30 cellular contexts compared by ENCODE assay signal in the genomic region with DNA sequence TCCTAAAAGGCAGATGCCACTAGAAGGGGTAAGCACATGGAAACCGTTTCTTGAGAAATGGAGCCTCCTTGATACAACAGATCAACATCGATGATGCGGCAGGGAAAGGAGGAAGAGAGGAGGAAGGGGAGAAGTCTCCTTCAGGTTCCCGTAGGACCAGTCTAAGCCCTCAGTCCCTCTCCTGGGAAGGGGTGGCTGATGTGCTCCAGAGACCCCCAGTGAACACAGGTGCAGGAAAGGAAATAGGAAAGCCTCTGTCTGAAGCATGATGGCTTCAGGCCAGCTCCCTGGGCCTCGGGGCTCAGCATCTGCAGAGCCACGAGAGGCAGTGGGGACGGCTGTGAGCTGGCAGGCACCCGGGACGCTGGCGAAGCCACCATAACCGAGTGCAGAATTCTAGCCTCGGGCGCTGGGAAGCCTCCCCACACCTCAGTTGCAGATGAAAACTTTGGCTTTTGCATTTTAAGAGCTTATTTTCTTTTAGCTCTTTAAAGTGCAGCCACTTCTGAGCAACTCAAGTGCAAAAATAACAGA. TPM values are rescaled to one million over a fixed set of nuclear protein-coding genes. Genes with fewer than 3 reads are reported as not detected.
"Had no signal": no experiment of that assay in that cellular context is flagged by ENCODE, and none has a peak within 500 bp of the region (broad histone marks: within the 10 kb centered on the region; RNA-seq: fewer than 3 reads in every experiment).

No MANE protein-coding gene starts in this region.

- H3K4me3 Mint-ChIP-seq: activated CD4-positive, alpha-beta memory T cell treated with anti-CD3 and anti-CD28 coated beads, Interleukin-2, amount 10 ng/mL, durations not matched to agents 7 days and 5 days; activated CD4-positive, alpha-beta T cell treated with anti-CD3 and anti-CD28 coated beads for 36 hours; activated naive CD4-positive, alpha-beta T cell treated with anti-CD3 and anti-CD28 coated beads, Interleukin-2, amount 10 ng/mL, durations not matched to agents 7 days and 5 days; activated naive CD8-positive, alpha-beta T cell treated with anti-CD3 and anti-CD28 coated beads for 36 hours; activated T-cell treated with anti-CD3 and anti-CD28 coated beads, Interleukin-2, amount 50 U/mL, for 72 hours had no signal

- H3K9ac ChIP-seq: SK-N-SH had no signal

- H3K27ac ChIP-seq: brain microvascular endothelial cell, cardiac muscle cell, Peyer's patch, RWPE1, SJCRH30, VCaP had no signal

- H3K36me3 ChIP-seq: brain microvascular endothelial cell, cardiac muscle cell, Peyer's patch, SJCRH30 had no signal

- ATAC-seq: activated CD4-positive, alpha-beta T cell treated with anti-CD3 and anti-CD28 coated beads for 36 hours; activated T-cell treated with anti-CD3 and anti-CD28 coated beads, Interleukin-2, amount 50 U/mL, for 72 hours had no signal

- H3K9me3 ChIP-seq: Peyer's patch, SJCRH30, SK-N-SH had no signal

- H3K4me3 ChIP-seq: cardiac muscle cell, Peyer's patch, SJCRH30 had no signal

- H3K36me3 Mint-ChIP-seq: activated naive CD4-positive, alpha-beta T cell treated with anti-CD3 and anti-CD28 coated beads, Interleukin-2, amount 10 ng/mL, durations not matched to agents 7 days and 5 days; activated naive CD8-positive, alpha-beta T cell treated with anti-CD3 and anti-CD28 coated beads for 36 hours had no signal

- H3K27ac Mint-ChIP-seq: activated CD4-positive, alpha-beta memory T cell treated with anti-CD3 and anti-CD28 coated beads, Interleukin-2, amount 10 ng/mL, durations not matched to agents 7 days and 5 days; activated CD4-positive, alpha-beta T cell treated with anti-CD3 and anti-CD28 coated beads for 36 hours; activated naive CD4-positive, alpha-beta T cell treated with anti-CD3 and anti-CD28 coated beads, Interleukin-2, amount 10 ng/mL, durations not matched to agents 7 days and 5 days; activated naive CD8-positive, alpha-beta T cell treated with anti-CD3 and anti-CD28 coated beads for 36 hours; activated T-cell treated with anti-CD3 and anti-CD28 coated beads, Interleukin-2, amount 50 U/mL, for 72 hours; activated T-helper 2 cell treated with anti-CD3 and anti-CD28 coated beads, Interferon-gamma antibody, Interleukin-2, Interleukin-4, amounts not matched to agents 10 μg/mL and 5 μg/mL and 100 μg/mL, durations not matched to agents 14 hours and 24 hours and 36 hours had no signal

- H3K4me1 Mint-ChIP-seq: activated CD4-positive, alpha-beta memory T cell treated with anti-CD3 and anti-CD28 coated beads, Interleukin-2, amount 10 ng/mL, durations not matched to agents 7 days and 5 days; activated naive CD4-positive, alpha-beta T cell treated with anti-CD3 and anti-CD28 coated beads, Interleukin-2, amount 10 ng/mL, durations not matched to agents 7 days and 5 days; activated naive CD8-positive, alpha-beta T cell treated with anti-CD3 and anti-CD28 coated beads for 36 hours had no signal

- DNase-seq: activated CD4-positive, alpha-beta memory T cell treated with anti-CD3 and anti-CD28 coated beads, Interleukin-2, amount 10 ng/mL, durations not matched to agents 7 days and 5 days; activated CD4-positive, alpha-beta T cell treated with anti-CD3 and anti-CD28 coated beads for 36 hours; activated CD4-positive, alpha-beta T cell treated with anti-CD3 and anti-CD28 coated beads, Interleukin-2, amount 50 U/mL, for 1 hour; activated CD4-positive, CD25-positive, alpha-beta regulatory T cell; activated gamma-delta T cell treated with Interleukin-2 at 50 U/mL for 16 hours; activated naive CD4-positive, alpha-beta T cell treated with anti-CD3 and anti-CD28 coated beads, Interleukin-2, amount 10 ng/mL, durations not matched to agents 7 days and 5 days; activated naive CD8-positive, alpha-beta T cell treated with anti-CD3 and anti-CD28 coated beads for 36 hours; activated T-cell treated with anti-CD3 and anti-CD28 coated beads for 4 hours; activated T-cell treated with anti-CD3 and anti-CD28 coated beads, Interleukin-2, amount 50 U/mL, for 72 hours; brain microvascular endothelial cell; NCI-H1048; NCI-H1694 treated with DMSO at 0.1 percent for 48 hours; NCI-H2029 treated with DMSO at 0.1 percent for 48 hours; NCI-H510A; NCI-H526 treated with DMSO at 0.1 percent for 48 hours; NCI-H82; Peyer's patch; Right ventricle myocardium superior; SJCRH30; SK-N-SH; T-helper 1 cell had no signal

- H3K27me3 ChIP-seq: brain microvascular endothelial cell, cardiac muscle cell, Peyer's patch, SJCRH30 had no signal

- H3K4me1 ChIP-seq: Peyer's patch, SJCRH30 had no signal

- H3K9me3 Mint-ChIP-seq: activated CD4-positive, alpha-beta memory T cell treated with anti-CD3 and anti-CD28 coated beads, Interleukin-2, amount 10 ng/mL, durations not matched to agents 7 days and 5 days; activated naive CD4-positive, alpha-beta T cell treated with anti-CD3 and anti-CD28 coated beads, Interleukin-2, amount 10 ng/mL, durations not matched to agents 7 days and 5 days; activated T-helper 2 cell treated with anti-CD3 and anti-CD28 coated beads, Interferon-gamma antibody, Interleukin-2, Interleukin-4, amounts not matched to agents 10 μg/mL and 5 μg/mL and 100 μg/mL, durations not matched to agents 14 hours and 24 hours and 36 hours had no signal

RNA-seq across cellular contexts. Expression of gene SPATA19, which starts 1.8 kb away (rescaled TPM):
- total RNA-seq: activated CD4-positive, alpha-beta memory T cell treated with anti-CD3 and anti-CD28 coated beads, Interleukin-2, amount 10 ng/mL, durations not matched to agents 7 days and 5 days; activated CD4-positive, alpha-beta T cell treated with anti-CD3 and anti-CD28 coated beads for 36 hours; activated CD8-positive, alpha-beta memory T cell treated with anti-CD3 and anti-CD28 coated beads for 36 hours; activated naive CD8-positive, alpha-beta T cell treated with anti-CD3 and anti-CD28 coated beads for 36 hours; activated T-cell treated with anti-CD3 and anti-CD28 coated beads, Interleukin-2, amount 50 U/mL, for 72 hours; activated T-helper 2 cell treated with anti-CD3 and anti-CD28 coated beads, Interferon-gamma antibody, Interleukin-2, Interleukin-4, amounts not matched to agents 10 μg/mL and 5 μg/mL and 100 μg/mL, durations not matched to agents 14 hours and 24 hours and 36 hours; cardiac muscle cell; LHCN-M2; M059J; Peyer's patch; Right ventricle myocardium superior; SJCRH30; T-helper 2 cell treated with Interferon-gamma antibody and Interleukin-4, amounts not matched to agents 100 ng/mL and 5 ng/mL, for 36 hours had no signal
- polyA plus RNA-seq: adipose tissue, cardiac muscle cell, SK-N-SH had no signal
